ENCODE assay signal across 3 cellular contexts in genomic region chr12:4751654-4752053, GRCh38. TPM values are rescaled to one million over a fixed set of nuclear protein-coding genes. Genes with fewer than 3 reads are reported as not detected.
"Had no signal": no experiment of that assay in that cellular context is flagged by ENCODE, and none has a peak within 500 bp of the region (broad histone marks: within the 10 kb centered on the region; RNA-seq: fewer than 3 reads in every experiment).

No MANE protein-coding gene starts in this region.

RNA-seq across cellular contexts. Expression of gene GALNT8, which starts 31.5 kb away (rescaled TPM):
- total RNA-seq: esophagus mucosa, foreskin keratinocyte had no signal
- polyA plus RNA-seq: fibroblast of lung, foreskin keratinocyte had no signal
